3 cellular contexts compared by ENCODE assay signal in the genomic region with DNA sequence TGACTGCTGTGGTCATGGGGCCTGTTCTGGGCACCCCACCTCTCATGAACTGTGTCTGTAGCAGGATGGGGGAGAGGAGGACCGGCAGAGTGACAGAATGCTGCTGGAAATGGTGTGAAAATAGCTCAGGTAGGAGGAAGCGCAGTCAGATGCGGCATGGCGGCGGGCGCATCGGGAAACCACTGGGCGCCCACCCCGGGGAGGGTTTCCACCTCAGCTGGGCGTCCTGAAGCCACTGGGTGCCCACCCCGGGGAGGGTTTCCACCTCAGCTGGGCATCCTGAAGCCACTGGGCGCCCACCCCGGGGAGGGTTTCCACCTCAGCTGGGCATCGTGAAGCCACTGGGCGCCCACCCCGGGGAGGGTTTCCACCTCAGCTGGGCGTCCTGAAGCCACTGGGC. TPM values are rescaled to one million over a fixed set of nuclear protein-coding genes. Genes with fewer than 3 reads are reported as not detected.
"Had no signal": no experiment of that assay in that cellular context is flagged by ENCODE, and none has a peak within 500 bp of the region (broad histone marks: within the 10 kb centered on the region; RNA-seq: fewer than 3 reads in every experiment).

No MANE protein-coding gene starts in this region.

RNA-seq across cellular contexts. Expression of a gene that starts 52.6 kb away (rescaled TPM):
- total RNA-seq: endothelial cell of umbilical vein, epithelial cell of proximal tubule, foreskin keratinocyte had no signal
- polyA plus RNA-seq: endothelial cell of umbilical vein, foreskin keratinocyte had no signal
